In the genomic region with DNA sequence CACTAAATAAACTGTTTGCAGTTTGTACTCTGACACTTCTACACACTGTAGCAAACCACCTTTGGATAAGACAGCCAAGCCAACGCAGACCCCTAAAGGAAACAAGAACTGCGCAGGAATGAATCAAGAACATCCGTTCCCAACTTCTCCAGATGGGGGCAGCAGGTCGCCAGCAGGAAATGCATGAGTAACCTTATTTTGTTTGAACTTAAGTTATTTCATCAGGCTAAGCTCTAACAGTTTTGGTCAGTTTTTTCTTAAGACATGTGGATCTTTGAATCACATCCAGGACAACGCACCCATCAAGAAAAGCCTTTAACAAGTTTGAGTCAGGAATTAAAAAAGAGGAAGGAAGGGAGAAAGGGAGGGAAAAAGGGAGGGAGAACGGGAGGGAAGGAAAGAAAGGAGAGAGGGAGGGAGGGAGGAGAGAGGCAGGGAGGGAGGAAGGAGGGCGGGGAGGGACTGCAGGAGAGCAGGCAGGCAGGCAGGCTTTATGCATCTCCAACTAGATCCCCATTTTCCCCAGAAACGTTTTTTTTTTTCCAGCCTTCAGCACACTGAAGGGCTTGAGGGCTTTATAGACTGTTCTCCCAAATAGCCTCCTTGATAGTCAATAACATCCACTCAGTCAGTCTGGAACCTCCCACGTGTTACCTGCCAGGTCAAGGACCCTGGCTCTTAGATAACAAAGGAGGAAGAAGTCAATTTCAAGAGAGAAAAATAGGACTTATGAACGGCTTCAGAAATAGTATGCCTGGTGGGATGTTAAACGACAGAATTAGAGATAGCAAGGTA, we compare ENCODE assay signal across 1 cellular context.
TF ChIP-seq lines count a peak whose summit lies in the region.

No MANE protein-coding gene starts in this region.

TF ChIP-seq in GM12878, 131 proteins besides CTCF, POLR2A, EP300 and RAD21 (continued from another document and continues in another):
- TF ChIP-seq, protein P1, sequence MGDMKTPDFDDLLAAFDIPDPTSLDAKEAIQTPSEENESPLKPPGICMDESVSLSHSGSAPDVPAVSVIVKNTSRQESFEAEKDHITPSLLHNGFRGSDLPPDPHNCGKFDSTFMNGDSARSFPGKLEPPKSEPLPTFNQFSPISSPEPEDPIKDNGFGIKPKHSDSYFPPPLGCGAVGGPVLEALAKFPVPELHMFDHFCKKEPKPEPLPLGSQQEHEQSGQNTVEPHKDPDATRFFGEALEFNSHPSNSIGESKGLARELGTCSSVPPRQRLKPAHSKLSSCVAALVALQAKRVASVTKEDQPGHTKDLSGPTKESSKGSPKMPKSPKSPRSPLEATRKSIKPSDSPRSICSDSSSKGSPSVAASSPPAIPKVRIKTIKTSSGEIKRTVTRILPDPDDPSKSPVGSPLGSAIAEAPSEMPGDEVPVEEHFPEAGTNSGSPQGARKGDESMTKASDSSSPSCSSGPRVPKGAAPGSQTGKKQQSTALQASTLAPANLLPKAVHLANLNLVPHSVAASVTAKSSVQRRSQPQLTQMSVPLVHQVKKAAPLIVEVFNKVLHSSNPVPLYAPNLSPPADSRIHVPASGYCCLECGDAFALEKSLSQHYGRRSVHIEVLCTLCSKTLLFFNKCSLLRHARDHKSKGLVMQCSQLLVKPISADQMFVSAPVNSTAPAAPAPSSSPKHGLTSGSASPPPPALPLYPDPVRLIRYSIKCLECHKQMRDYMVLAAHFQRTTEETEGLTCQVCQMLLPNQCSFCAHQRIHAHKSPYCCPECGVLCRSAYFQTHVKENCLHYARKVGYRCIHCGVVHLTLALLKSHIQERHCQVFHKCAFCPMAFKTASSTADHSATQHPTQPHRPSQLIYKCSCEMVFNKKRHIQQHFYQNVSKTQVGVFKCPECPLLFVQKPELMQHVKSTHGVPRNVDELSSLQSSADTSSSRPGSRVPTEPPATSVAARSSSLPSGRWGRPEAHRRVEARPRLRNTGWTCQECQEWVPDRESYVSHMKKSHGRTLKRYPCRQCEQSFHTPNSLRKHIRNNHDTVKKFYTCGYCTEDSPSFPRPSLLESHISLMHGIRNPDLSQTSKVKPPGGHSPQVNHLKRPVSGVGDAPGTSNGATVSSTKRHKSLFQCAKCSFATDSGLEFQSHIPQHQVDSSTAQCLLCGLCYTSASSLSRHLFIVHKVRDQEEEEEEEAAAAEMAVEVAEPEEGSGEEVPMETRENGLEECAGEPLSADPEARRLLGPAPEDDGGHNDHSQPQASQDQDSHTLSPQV (IDR thresholded peaks at IDR 0.05): no peak
- TF ChIP-seq SREBF2 (IDR thresholded peaks at IDR 0.05; ENCODE audit: low read length) (no peak), BMI1 (IDR thresholded peaks at IDR 0.05; ENCODE audit: borderline replicate concordance) (no peak), NRF1 (conservative IDR thresholded peaks at IDR 0.05; ENCODE audit: low read depth, low read length) (no peak), BCL11A (IDR thresholded peaks at IDR 0.05; ENCODE audit: low read depth, low read length) (no peak), PML (IDR thresholded peaks at IDR 0.05; ENCODE audit: low read length) (no peak), NFXL1 (IDR thresholded peaks at IDR 0.05; ENCODE audit: borderline replicate concordance) (no peak), RAD51 (IDR thresholded peaks at IDR 0.05) (no peak), CREM (IDR thresholded peaks at IDR 0.05; ENCODE audit: low read depth) (no peak), HCFC1 (IDR thresholded peaks at IDR 0.05; ENCODE audit: low read length) (no peak), RCOR1 (conservative IDR thresholded peaks at IDR 0.05; ENCODE audit: low read depth, low read length) (no peak), WRNIP1 (IDR thresholded peaks at IDR 0.05; ENCODE audit: borderline replicate concordance, low read depth, low read length) (no peak), PAX5 (IDR thresholded peaks at IDR 0.05; ENCODE audit: borderline replicate concordance, low read depth, low read length) (peak; percentile 86), KDM1A (IDR thresholded peaks at IDR 0.05; ENCODE audit: borderline replicate concordance) (no peak), ZNF24 (IDR thresholded peaks at IDR 0.05) (no peak), CREB1 (IDR thresholded peaks at IDR 0.05; ENCODE audit: low read depth) (no peak), MXI1 (IDR thresholded peaks at IDR 0.05; ENCODE audit: low read depth, low read length) (no peak), JUND (IDR thresholded peaks at IDR 0.05; ENCODE audit: low read depth, low read length) (no peak), MEF2B (IDR thresholded peaks at IDR 0.05; ENCODE audit: partially characterized antibody, poor library complexity, severe bottlenecking) (no peak), POU2F2 (IDR thresholded peaks at IDR 0.05; ENCODE audit: borderline replicate concordance, low read depth, low read length) (peak; percentile 30; the same call in 1 of the 3 replicates), IKZF1 (conservative IDR thresholded peaks at IDR 0.05) (no peak; the same call in 1 of the 2 replicates), FOS (IDR thresholded peaks at IDR 0.05; ENCODE audit: borderline replicate concordance, extremely low read depth, insufficient read length) (no peak), ZNF207 (IDR thresholded peaks at IDR 0.05; ENCODE audit: borderline replicate concordance) (no peak), SIN3A (IDR thresholded peaks at IDR 0.05; ENCODE audit: low read depth, low read length) (no peak)
- TF ChIP-seq, protein P2, sequence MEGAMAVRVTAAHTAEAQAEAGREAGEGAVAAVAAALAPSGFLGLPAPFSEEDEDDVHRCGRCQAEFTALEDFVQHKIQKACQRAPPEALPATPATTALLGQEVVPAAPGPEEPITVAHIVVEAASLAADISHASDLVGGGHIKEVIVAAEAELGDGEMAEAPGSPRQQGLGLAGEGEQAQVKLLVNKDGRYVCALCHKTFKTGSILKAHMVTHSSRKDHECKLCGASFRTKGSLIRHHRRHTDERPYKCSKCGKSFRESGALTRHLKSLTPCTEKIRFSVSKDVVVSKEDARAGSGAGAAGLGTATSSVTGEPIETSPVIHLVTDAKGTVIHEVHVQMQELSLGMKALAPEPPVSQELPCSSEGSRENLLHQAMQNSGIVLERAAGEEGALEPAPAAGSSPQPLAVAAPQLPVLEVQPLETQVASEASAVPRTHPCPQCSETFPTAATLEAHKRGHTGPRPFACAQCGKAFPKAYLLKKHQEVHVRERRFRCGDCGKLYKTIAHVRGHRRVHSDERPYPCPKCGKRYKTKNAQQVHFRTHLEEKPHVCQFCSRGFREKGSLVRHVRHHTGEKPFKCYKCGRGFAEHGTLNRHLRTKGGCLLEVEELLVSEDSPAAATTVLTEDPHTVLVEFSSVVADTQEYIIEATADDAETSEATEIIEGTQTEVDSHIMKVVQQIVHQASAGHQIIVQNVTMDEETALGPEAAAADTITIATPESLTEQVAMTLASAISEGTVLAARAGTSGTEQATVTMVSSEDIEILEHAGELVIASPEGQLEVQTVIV (IDR thresholded peaks at IDR 0.05; ENCODE audit: borderline replicate concordance, partially characterized antibody): no peak
- TF ChIP-seq, protein P3, sequence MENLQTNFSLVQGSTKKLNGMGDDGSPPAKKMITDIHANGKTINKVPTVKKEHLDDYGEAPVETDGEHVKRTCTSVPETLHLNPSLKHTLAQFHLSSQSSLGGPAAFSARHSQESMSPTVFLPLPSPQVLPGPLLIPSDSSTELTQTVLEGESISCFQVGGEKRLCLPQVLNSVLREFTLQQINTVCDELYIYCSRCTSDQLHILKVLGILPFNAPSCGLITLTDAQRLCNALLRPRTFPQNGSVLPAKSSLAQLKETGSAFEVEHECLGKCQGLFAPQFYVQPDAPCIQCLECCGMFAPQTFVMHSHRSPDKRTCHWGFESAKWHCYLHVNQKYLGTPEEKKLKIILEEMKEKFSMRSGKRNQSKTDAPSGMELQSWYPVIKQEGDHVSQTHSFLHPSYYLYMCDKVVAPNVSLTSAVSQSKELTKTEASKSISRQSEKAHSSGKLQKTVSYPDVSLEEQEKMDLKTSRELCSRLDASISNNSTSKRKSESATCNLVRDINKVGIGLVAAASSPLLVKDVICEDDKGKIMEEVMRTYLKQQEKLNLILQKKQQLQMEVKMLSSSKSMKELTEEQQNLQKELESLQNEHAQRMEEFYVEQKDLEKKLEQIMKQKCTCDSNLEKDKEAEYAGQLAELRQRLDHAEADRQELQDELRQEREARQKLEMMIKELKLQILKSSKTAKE (IDR thresholded peaks at IDR 0.05; ENCODE audit: low read depth, poor library complexity, severe bottlenecking): no peak
- TF ChIP-seq, protein P4, sequence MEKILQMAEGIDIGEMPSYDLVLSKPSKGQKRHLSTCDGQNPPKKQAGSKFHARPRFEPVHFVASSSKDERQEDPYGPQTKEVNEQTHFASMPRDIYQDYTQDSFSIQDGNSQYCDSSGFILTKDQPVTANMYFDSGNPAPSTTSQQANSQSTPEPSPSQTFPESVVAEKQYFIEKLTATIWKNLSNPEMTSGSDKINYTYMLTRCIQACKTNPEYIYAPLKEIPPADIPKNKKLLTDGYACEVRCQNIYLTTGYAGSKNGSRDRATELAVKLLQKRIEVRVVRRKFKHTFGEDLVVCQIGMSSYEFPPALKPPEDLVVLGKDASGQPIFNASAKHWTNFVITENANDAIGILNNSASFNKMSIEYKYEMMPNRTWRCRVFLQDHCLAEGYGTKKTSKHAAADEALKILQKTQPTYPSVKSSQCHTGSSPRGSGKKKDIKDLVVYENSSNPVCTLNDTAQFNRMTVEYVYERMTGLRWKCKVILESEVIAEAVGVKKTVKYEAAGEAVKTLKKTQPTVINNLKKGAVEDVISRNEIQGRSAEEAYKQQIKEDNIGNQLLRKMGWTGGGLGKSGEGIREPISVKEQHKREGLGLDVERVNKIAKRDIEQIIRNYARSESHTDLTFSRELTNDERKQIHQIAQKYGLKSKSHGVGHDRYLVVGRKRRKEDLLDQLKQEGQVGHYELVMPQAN (conservative IDR thresholded peaks at IDR 0.05): no peak
- TF ChIP-seq, protein P5, sequence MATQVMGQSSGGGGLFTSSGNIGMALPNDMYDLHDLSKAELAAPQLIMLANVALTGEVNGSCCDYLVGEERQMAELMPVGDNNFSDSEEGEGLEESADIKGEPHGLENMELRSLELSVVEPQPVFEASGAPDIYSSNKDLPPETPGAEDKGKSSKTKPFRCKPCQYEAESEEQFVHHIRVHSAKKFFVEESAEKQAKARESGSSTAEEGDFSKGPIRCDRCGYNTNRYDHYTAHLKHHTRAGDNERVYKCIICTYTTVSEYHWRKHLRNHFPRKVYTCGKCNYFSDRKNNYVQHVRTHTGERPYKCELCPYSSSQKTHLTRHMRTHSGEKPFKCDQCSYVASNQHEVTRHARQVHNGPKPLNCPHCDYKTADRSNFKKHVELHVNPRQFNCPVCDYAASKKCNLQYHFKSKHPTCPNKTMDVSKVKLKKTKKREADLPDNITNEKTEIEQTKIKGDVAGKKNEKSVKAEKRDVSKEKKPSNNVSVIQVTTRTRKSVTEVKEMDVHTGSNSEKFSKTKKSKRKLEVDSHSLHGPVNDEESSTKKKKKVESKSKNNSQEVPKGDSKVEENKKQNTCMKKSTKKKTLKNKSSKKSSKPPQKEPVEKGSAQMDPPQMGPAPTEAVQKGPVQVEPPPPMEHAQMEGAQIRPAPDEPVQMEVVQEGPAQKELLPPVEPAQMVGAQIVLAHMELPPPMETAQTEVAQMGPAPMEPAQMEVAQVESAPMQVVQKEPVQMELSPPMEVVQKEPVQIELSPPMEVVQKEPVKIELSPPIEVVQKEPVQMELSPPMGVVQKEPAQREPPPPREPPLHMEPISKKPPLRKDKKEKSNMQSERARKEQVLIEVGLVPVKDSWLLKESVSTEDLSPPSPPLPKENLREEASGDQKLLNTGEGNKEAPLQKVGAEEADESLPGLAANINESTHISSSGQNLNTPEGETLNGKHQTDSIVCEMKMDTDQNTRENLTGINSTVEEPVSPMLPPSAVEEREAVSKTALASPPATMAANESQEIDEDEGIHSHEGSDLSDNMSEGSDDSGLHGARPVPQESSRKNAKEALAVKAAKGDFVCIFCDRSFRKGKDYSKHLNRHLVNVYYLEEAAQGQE (IDR thresholded peaks at IDR 0.05; ENCODE audit: low read depth, low read length): no peak
- TF ChIP-seq, protein P6, sequence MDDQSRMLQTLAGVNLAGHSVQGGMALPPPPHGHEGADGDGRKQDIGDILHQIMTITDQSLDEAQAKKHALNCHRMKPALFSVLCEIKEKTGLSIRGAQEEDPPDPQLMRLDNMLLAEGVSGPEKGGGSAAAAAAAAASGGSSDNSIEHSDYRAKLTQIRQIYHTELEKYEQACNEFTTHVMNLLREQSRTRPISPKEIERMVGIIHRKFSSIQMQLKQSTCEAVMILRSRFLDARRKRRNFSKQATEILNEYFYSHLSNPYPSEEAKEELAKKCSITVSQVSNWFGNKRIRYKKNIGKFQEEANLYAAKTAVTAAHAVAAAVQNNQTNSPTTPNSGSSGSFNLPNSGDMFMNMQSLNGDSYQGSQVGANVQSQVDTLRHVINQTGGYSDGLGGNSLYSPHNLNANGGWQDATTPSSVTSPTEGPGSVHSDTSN (IDR thresholded peaks at IDR 0.05; ENCODE audit: insufficient replicate concordance, low read depth, low read length): no peak
- TF ChIP-seq, protein P7, sequence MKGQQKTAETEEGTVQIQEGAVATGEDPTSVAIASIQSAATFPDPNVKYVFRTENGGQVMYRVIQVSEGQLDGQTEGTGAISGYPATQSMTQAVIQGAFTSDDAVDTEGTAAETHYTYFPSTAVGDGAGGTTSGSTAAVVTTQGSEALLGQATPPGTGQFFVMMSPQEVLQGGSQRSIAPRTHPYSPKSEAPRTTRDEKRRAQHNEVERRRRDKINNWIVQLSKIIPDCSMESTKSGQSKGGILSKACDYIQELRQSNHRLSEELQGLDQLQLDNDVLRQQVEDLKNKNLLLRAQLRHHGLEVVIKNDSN (IDR thresholded peaks at IDR 0.05; ENCODE audit: borderline replicate concordance, extremely low read length, insufficient read depth, low read depth, low read length): no peak
- TF ChIP-seq, protein P8, sequence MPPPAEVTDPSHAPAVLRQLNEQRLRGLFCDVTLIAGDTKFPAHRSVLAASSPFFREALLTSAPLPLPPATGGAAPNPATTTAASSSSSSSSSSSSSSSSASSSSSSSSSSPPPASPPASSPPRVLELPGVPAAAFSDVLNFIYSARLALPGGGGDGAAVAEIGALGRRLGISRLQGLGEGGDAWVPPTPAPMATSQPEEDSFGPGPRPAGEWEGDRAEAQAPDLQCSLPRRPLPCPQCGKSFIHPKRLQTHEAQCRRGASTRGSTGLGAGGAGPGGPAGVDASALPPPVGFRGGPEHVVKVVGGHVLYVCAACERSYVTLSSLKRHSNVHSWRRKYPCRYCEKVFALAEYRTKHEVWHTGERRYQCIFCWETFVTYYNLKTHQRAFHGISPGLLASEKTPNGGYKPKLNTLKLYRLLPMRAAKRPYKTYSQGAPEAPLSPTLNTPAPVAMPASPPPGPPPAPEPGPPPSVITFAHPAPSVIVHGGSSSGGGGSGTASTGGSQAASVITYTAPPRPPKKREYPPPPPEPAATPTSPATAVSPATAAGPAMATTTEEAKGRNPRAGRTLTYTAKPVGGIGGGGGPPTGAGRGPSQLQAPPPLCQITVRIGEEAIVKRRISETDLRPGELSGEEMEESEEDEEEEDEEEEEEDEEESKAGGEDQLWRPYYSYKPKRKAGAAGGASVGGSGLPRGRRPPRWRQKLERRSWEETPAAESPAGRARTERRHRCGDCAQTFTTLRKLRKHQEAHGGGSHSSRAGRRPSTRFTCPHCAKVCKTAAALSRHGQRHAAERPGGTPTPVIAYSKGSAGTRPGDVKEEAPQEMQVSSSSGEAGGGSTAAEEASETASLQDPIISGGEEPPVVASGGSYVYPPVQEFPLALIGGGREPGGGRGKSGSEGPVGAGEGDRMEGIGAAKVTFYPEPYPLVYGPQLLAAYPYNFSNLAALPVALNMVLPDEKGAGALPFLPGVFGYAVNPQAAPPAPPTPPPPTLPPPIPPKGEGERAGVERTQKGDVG (CRISPR knock-in tag; IDR thresholded peaks at IDR 0.05): no peak
